Comparison of ENCODE assay signal across 11 cellular contexts in genomic region chr3:151393961-151394360, GRCh38. TPM values are rescaled to one million over a fixed set of nuclear protein-coding genes. Genes with fewer than 3 reads are reported as not detected.
"Had no signal": no experiment of that assay in that cellular context is flagged by ENCODE, and none has a peak within 500 bp of the region (broad histone marks: within the 10 kb centered on the region; RNA-seq: fewer than 3 reads in every experiment).

No MANE protein-coding gene starts in this region.

- H3K9me3 ChIP-seq: tibial artery, uterus had no signal

- H3K36me3 Mint-ChIP-seq: activated naive CD8-positive, alpha-beta T cell treated with anti-CD3 and anti-CD28 coated beads, Interleukin-2, amount 10 ng/mL, durations not matched to agents 7 days and 5 days; natural killer cell treated with Interleukin-12 subunit alpha and Interleukin-12 subunit beta and Interleukin-15 and Interleukin-18, amount 100 ng/mL, for 72 hours; stimulated activated memory B cell treated with anti-CD40 and anti-IgM and Interleukin-4, amounts not matched to agents 10 μg/mL and 1 μg/mL and 100 μg/mL, for 72 hours had no signal

- H3K4me3 Mint-ChIP-seq: activated CD4-positive, alpha-beta T cell treated with anti-CD3 and anti-CD28 coated beads, Interleukin-2, amount 10 ng/mL, durations not matched to agents 7 days and 5 days; activated naive CD8-positive, alpha-beta T cell treated with anti-CD3 and anti-CD28 coated beads, Interleukin-2, amount 10 ng/mL, durations not matched to agents 7 days and 5 days; dendritic cell treated with granulocyte-macrophage colony-stimulating factor and Interleukin-4, amounts not matched to agents 40 ng/mL and 50 ng/mL, for 4 days; effector memory CD8-positive, alpha-beta T cell; natural killer cell treated with Interleukin-12 subunit alpha and Interleukin-12 subunit beta and Interleukin-15 and Interleukin-18, amount 100 ng/mL, for 72 hours; stimulated activated memory B cell treated with anti-CD40 and anti-IgM and Interleukin-4, amounts not matched to agents 10 μg/mL and 1 μg/mL and 100 μg/mL, for 72 hours had no signal

- ATAC-seq: effector memory CD8-positive, alpha-beta T cell; natural killer cell treated with Interleukin-12 subunit alpha and Interleukin-12 subunit beta and Interleukin-15 and Interleukin-18, amount 100 ng/mL, for 72 hours; stimulated activated memory B cell treated with anti-CD40 and anti-IgM and Interleukin-4, amounts not matched to agents 10 μg/mL and 1 μg/mL and 100 μg/mL, for 72 hours had no signal

- H3K27ac ChIP-seq: tibial artery, uterus had no signal

- H3K4me1 Mint-ChIP-seq: activated CD4-positive, alpha-beta T cell treated with anti-CD3 and anti-CD28 coated beads, Interleukin-2, amount 10 ng/mL, durations not matched to agents 7 days and 5 days; activated naive CD8-positive, alpha-beta T cell treated with anti-CD3 and anti-CD28 coated beads, Interleukin-2, amount 10 ng/mL, durations not matched to agents 7 days and 5 days had no signal

- DNase-seq: activated CD4-positive, alpha-beta T cell treated with anti-CD3 and anti-CD28 coated beads, Interleukin-2, amount 10 ng/mL, durations not matched to agents 7 days and 5 days; activated CD8-positive, alpha-beta memory T cell treated with anti-CD3 and anti-CD28 coated beads for 24 hours; activated naive CD8-positive, alpha-beta T cell treated with anti-CD3 and anti-CD28 coated beads, Interleukin-2, amount 10 ng/mL, durations not matched to agents 7 days and 5 days; anterior cingulate cortex; effector memory CD8-positive, alpha-beta T cell; retina; tibial artery; uterus had no signal

- H3K4me3 ChIP-seq: tibial artery, uterus had no signal

- H3K27me3 Mint-ChIP-seq: dendritic cell treated with granulocyte-macrophage colony-stimulating factor and Interleukin-4, amounts not matched to agents 40 ng/mL and 50 ng/mL, for 4 days; stimulated activated memory B cell treated with anti-CD40 and anti-IgM and Interleukin-4, amounts not matched to agents 10 μg/mL and 1 μg/mL and 100 μg/mL, for 72 hours had no signal

- H3K4me1 ChIP-seq: tibial artery, uterus had no signal

- H3K36me3 ChIP-seq: tibial artery, uterus had no signal

- H3K27ac Mint-ChIP-seq: activated CD4-positive, alpha-beta T cell treated with anti-CD3 and anti-CD28 coated beads, Interleukin-2, amount 10 ng/mL, durations not matched to agents 7 days and 5 days; activated naive CD8-positive, alpha-beta T cell treated with anti-CD3 and anti-CD28 coated beads, Interleukin-2, amount 10 ng/mL, durations not matched to agents 7 days and 5 days; effector memory CD8-positive, alpha-beta T cell; natural killer cell treated with Interleukin-12 subunit alpha and Interleukin-12 subunit beta and Interleukin-15 and Interleukin-18, amount 100 ng/mL, for 72 hours had no signal

- H3K9me3 Mint-ChIP-seq: activated CD4-positive, alpha-beta T cell treated with anti-CD3 and anti-CD28 coated beads, Interleukin-2, amount 10 ng/mL, durations not matched to agents 7 days and 5 days; activated naive CD8-positive, alpha-beta T cell treated with anti-CD3 and anti-CD28 coated beads, Interleukin-2, amount 10 ng/mL, durations not matched to agents 7 days and 5 days; effector memory CD8-positive, alpha-beta T cell; natural killer cell treated with Interleukin-12 subunit alpha and Interleukin-12 subunit beta and Interleukin-15 and Interleukin-18, amount 100 ng/mL, for 72 hours; stimulated activated memory B cell treated with anti-CD40 and anti-IgM and Interleukin-4, amounts not matched to agents 10 μg/mL and 1 μg/mL and 100 μg/mL, for 72 hours had no signal

- H3K27me3 ChIP-seq: tibial artery, uterus had no signal

RNA-seq across cellular contexts. Expression of gene P2RY12, which starts 9.4 kb away (rescaled TPM):
- total RNA-seq: activated CD4-positive, alpha-beta T cell treated with anti-CD3 and anti-CD28 coated beads, Interleukin-2, amount 10 ng/mL, durations not matched to agents 7 days and 5 days; activated naive CD8-positive, alpha-beta T cell treated with anti-CD3 and anti-CD28 coated beads, Interleukin-2, amount 10 ng/mL, durations not matched to agents 7 days and 5 days; natural killer cell treated with Interleukin-12 subunit alpha and Interleukin-12 subunit beta and Interleukin-15 and Interleukin-18, amount 100 ng/mL, for 72 hours had no signal
